In the genomic region with DNA sequence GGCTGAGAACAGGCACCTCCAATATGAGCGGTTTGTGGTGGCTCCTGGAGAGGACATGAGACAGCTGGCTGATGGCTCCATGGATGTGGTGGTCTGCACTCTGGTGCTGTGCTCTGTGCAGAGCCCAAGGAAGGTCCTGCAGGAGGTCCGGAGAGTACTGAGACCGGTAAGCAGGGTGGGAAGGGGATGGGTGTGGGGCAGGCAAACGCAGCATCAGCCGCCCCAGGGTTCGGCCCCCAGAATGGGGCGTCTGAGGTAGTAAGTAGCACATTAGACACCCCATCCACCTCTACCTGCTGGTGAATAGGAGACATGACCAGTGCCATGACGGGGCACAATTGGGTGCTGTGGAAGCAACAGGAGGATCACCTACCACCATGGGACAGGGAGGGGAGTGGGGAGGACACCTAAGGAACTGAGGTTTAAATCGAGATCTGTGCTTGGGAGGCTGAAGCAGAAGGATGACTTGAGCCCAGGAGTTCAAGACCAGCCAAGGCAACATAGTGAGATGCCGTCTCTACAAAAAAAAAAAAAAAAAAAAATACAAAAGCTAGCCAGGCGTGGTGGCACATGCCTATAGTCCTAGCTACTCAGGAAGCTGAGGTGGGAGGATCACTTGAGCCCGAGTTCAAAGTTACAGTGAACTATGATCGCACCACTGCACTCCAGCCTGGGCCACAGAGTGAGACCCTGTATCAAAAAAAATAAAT, we compare ENCODE assay signal across 10 cellular contexts. TPM values are rescaled to one million over a fixed set of nuclear protein-coding genes. Genes with fewer than 3 reads are reported as not detected.
DNase-seq lines count a peak whose midpoint lies in the region; ATAC-seq and TF ChIP-seq lines count a peak whose summit lies in the region.
"Had no signal": no experiment of that assay in that cellular context is flagged by ENCODE, and none has a peak within 500 bp of the region (broad histone marks: within the 10 kb centered on the region; RNA-seq: fewer than 3 reads in every experiment).

No MANE protein-coding gene starts in this region.

- H3K4me1 ChIP-seq in colonic mucosa, result peaks cover 4% of the 10 kb centered on the region
- H3K4me1 ChIP-seq in mesendoderm (ENCODE audit: control insufficient read depth, low read depth, low read length), result no peaks in the 10 kb centered on the region
- H3K4me1 ChIP-seq in tibial nerve, result peaks cover 0 to 17% (median 9%) of the 10 kb centered on the region in 4 donors

- H3K27ac ChIP-seq in colonic mucosa (no peak overlapping the region), mesendoderm (ENCODE audit: low read depth, low read length) (no peak overlapping the region), tibial nerve (peak overlapping the region in 3 of 4 donors; percentile 37 to 61 (median 52))

- no peak overlapping the region for H2AK5ac ChIP-seq in mesendoderm (ENCODE audit: low read length)

- H2BK5ac ChIP-seq in mesendoderm (ENCODE audit: low read length), result no peak overlapping the region

- no peak overlapping the region for H3K4ac ChIP-seq in mesendoderm (ENCODE audit: low read depth, low read length)

- peak overlapping the region; percentile 75 for H3K56ac ChIP-seq in mesendoderm (ENCODE audit: low read length)

- no peak for ATAC-seq in GM18520 (IDR thresholded peaks at IDR 0.05; ENCODE audit: unreplicated experiment)
- ATAC-seq: activated CD8-positive, alpha-beta T cell treated with anti-CD3 and anti-CD28 coated beads, Interleukin-2, amount 10 ng/mL, durations not matched to agents 7 days and 5 days had no signal

- H3K79me2 ChIP-seq in mesendoderm (ENCODE audit: control insufficient read depth, insufficient read depth, low read length), result no peaks in the 10 kb centered on the region

- H3K36me3 ChIP-seq in colonic mucosa (no peaks in the 10 kb centered on the region), mesendoderm (ENCODE audit: control insufficient read depth, insufficient read depth, low read length) (no peaks in the 10 kb centered on the region), tibial nerve (peaks cover 0 to 27% (median 0%) of the 10 kb centered on the region in 3 donors)

- no peak overlapping the region for H4K8ac ChIP-seq in mesendoderm (ENCODE audit: low read depth, low read length)

- TF ChIP-seq POLR2A in tibial nerve (IDR thresholded peaks at IDR 0.05), result no peak

- peak overlapping the region; percentile 46 for H3K4me3 ChIP-seq in colonic mucosa
- H3K4me3 ChIP-seq in mesendoderm (ENCODE audit: low read length), result no peak overlapping the region
- peak overlapping the region in 2 of 4 donors; percentile 20 to 30 for H3K4me3 ChIP-seq in tibial nerve

- WGBS in mesendoderm (ENCODE audit: extremely low coverage, insufficient coverage, low lambda C conversion rate), result no CpG with 5 or more reads among the region's 13 CpGs
- 86 to 87% methylated on average over 13 of the region's 13 CpGs for WGBS in tibial nerve, 2 donors

- TF ChIP-seq CTCF in colonic mucosa (IDR thresholded peaks at IDR 0.05) (no peak), tibial nerve (IDR thresholded peaks at IDR 0.05) (no peak)

- peak overlapping the region; percentile 73 for H4K5ac ChIP-seq in mesendoderm (ENCODE audit: low read length)

- H3K9me3 ChIP-seq in colonic mucosa (no peaks in the 10 kb centered on the region), tibial nerve (no peaks in the 10 kb centered on the region)

- H3K18ac ChIP-seq in mesendoderm (ENCODE audit: low read length), result peak overlapping the region; percentile 34

- no peak overlapping the region for H3K23ac ChIP-seq in mesendoderm (ENCODE audit: low read length)

- H3K9ac ChIP-seq in colonic mucosa (ENCODE audit: low read depth in 2 of 2, low read length in 2 of 2) (peak overlapping the region in 1 of 2 donors; percentile 94), mesendoderm (ENCODE audit: low read length) (peak overlapping the region; percentile 23)

- no peaks in the 10 kb centered on the region for H3K79me1 ChIP-seq in mesendoderm (ENCODE audit: low read length)

- intact Hi-C loops in colonic mucosa (cut with DNase I), result loop anchor here (5.0 kb wide), 1 partner anchor 40 kb away; a partner anchor contains a TSS

- no peak overlapping the region for H2BK15ac ChIP-seq in mesendoderm (replicated peaks; ENCODE audit: low read depth)

- peak; percentile 48 for DNase-seq in HT-29 (ENCODE audit: low spot score)
- no peak for DNase-seq in colonic mucosa
- DNase-seq in mesendoderm, result no peak
- DNase-seq in tibial nerve (ENCODE audit: low spot score in 2 of 2), result no peak
- no peak for DNase-seq in NCI-H1105 (lab: John Stamatoyannopoulos, UW)
- no peak for DNase-seq in NCI-H2227 treated with DMSO at 0.1 percent for 48 hours (lab: John Stamatoyannopoulos, UW)
- DNase-seq: activated CD8-positive, alpha-beta T cell treated with anti-CD3 and anti-CD28 coated beads, Interleukin-2, amount 10 ng/mL, durations not matched to agents 7 days and 5 days; GF-D8 had no signal

- TF ChIP-seq EP300 in tibial nerve (IDR thresholded peaks at IDR 0.05), result no peak

- H3K4me2 ChIP-seq in mesendoderm (ENCODE audit: low read length), result no peak overlapping the region

- no peak overlapping the region for H2BK120ac ChIP-seq in mesendoderm (ENCODE audit: low read depth, low read length)

- H3K27me3 ChIP-seq in colonic mucosa, result no peaks in the 10 kb centered on the region
- no peaks in the 10 kb centered on the region for H3K27me3 ChIP-seq in mesendoderm (ENCODE audit: insufficient read depth, low read length, poor library complexity)
- H3K27me3 ChIP-seq in tibial nerve, result no peaks in the 10 kb centered on the region

RNA-seq across cellular contexts. Expression of a gene that starts 25.5 kb away (rescaled TPM):
- total RNA-seq in HT-29 (2014; rRNA removed; shearing (Covaris generic)), result 4.6 and 4.7 TPM in 2 replicates
- total RNA-seq in colonic mucosa (10 to 100 TPM; 10.8 to 64.4 TPM), tibial nerve (100 to 1,000 TPM; 118 to 192 (median 146) TPM)
- 20.8 TPM for polyA plus RNA-seq in mesendoderm (2013, experiment 1 of 2)
- 20.1 TPM for polyA plus RNA-seq in mesendoderm (2013, experiment 2 of 2)
- polyA plus RNA-seq: naive thymus-derived CD4-positive, alpha-beta T cell had no signal

RNA-seq across cellular contexts. Expression of a gene that starts 33.6 kb away (rescaled TPM):
- 165 and 169 TPM in 2 replicates for total RNA-seq in HT-29 (2014; rRNA removed; shearing (Covaris generic))
- total RNA-seq in colonic mucosa, result 100 to 1,000 TPM; 214 to 242 TPM
- 63.3 TPM for polyA plus RNA-seq in mesendoderm (2013, experiment 1 of 2)
- polyA plus RNA-seq in mesendoderm (2013, experiment 2 of 2), result 65.5 TPM
- 100 to 1,000 TPM; 212 to 322 (median 264) TPM for total RNA-seq in tibial nerve

RNA-seq across cellular contexts. Expression of a gene that starts 38.0 kb away (rescaled TPM):
- total RNA-seq in HT-29 (2014; rRNA removed; shearing (Covaris generic)), result 5.3 and 5.7 TPM in 2 replicates
- total RNA-seq in colonic mucosa (10 to 100 TPM; 22.6 to 29.6 TPM), tibial nerve (10 to 100 TPM; 28.0 to 54.6 (median 38.4) TPM)
- 2.5 TPM for polyA plus RNA-seq in mesendoderm (2013, experiment 1 of 2)
- polyA plus RNA-seq in mesendoderm (2013, experiment 2 of 2), result 2.0 TPM

RNA-seq across cellular contexts. Expression of a gene that starts 45.5 kb away (rescaled TPM):
- total RNA-seq in HT-29 (2014; rRNA removed; shearing (Covaris generic)), result not detected in 2 replicates
- total RNA-seq in colonic mucosa, result not detected
- polyA plus RNA-seq in mesendoderm (2013, experiment 1 of 2), result not detected
- polyA plus RNA-seq in mesendoderm (2013, experiment 2 of 2), result not detected
- total RNA-seq in tibial nerve, result not detected
- total RNA-seq: activated CD8-positive, alpha-beta T cell treated with anti-CD3 and anti-CD28 coated beads, Interleukin-2, amount 10 ng/mL, durations not matched to agents 7 days and 5 days; naive thymus-derived CD4-positive, alpha-beta T cell had no signal
- polyA plus RNA-seq: naive thymus-derived CD4-positive, alpha-beta T cell had no signal

RNA-seq across cellular contexts. Expression of a gene that starts 46.6 kb away (rescaled TPM):
- 867 and 895 TPM in 2 replicates for total RNA-seq in HT-29 (2014; rRNA removed; shearing (Covaris generic))
- total RNA-seq in colonic mucosa, result 1,000 to 10,000 TPM in 1 of 2 donors, 100 to 1,000 TPM in 1; 707 to 1,094 TPM
- 760 TPM for polyA plus RNA-seq in mesendoderm (2013, experiment 1 of 2)
- 752 TPM for polyA plus RNA-seq in mesendoderm (2013, experiment 2 of 2)
- 100 to 1,000 TPM; 478 to 624 (median 544) TPM for total RNA-seq in tibial nerve

Comparison
In these comparisons a context has a peak if more than half of its experiments do, and no peak if none do; other contexts are left out.
1. H3K27ac ChIP-seq: peak in tibial nerve (3 of 4); none in colonic mucosa (single experiment) and mesendoderm (single experiment).